26 cellular contexts compared by ENCODE assay signal in the genomic region with DNA sequence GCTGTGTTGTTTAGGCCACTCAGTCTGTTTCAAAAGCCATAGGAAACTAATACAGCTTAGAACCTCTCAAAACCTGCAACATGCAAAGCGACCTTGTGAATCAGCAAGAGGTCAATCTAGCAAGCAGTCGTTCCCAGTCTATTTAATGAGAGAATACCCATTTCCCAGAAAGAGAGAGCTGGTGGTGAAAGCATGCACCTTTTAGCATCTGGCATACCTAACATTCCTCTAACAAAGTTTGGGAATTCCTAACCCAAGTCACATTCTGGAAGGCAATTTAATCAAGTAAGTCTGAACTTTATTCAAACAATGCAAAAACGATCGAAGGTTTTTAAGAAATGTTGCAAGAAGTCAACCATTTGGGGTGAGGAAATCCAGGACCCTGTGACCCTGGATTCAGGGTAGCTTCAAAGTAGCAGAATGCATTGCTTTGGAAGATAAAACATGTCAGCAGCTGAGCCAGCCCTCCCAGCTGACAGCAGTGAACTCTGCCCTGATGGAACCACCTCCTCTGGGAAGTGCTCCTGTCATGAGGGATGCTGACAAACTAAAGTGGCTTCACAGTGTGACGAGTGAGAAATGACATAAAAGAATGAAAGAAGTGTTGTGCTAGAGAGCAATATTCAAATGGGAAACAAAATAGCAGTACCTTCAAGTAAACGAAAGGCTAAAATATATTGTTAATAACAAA.
"Had no signal": no experiment of that assay in that cellular context is flagged by ENCODE, and none has a peak within 500 bp of the region (broad histone marks: within the 10 kb centered on the region; RNA-seq: fewer than 3 reads in every experiment).

No MANE protein-coding gene starts in this region.

- DNase-seq: activated CD4-positive, alpha-beta memory T cell treated with anti-CD3 and anti-CD28 coated beads, Interleukin-2, amount 10 ng/mL, durations not matched to agents 7 days and 5 days; activated CD4-positive, alpha-beta T cell treated with anti-CD3 and anti-CD28 coated beads for 4 hours; activated CD4-positive, CD25-positive, alpha-beta regulatory T cell; activated effector memory CD4-positive, alpha-beta T cell treated with anti-CD3 and anti-CD28 coated beads, Interleukin-2, amount 50 U/mL, for 16 hours; anterior cingulate cortex; body of pancreas; effector CD4-positive, alpha-beta T cell; erythroblast; foreskin fibroblast; lower lobe of right lung; naive thymus-derived CD8-positive, alpha-beta T cell; ovary; psoas muscle; right cardiac atrium; stimulated activated CD4-positive, alpha-beta T cell treated with anti-CD3 and anti-CD28 coated beads, Interleukin-12 subunit alpha, Interleukin-12 subunit beta, amount 100 ng/mL, for 4 hours; stimulated activated CD4-positive, alpha-beta T cell treated with anti-CD3 and anti-CD28 coated beads, Interleukin-4, amount 100 ng/mL, for 4 hours; T1000 had no signal

- H3K27me3 Mint-ChIP-seq: activated CD4-positive, alpha-beta memory T cell treated with anti-CD3 and anti-CD28 coated beads, Interleukin-2, amount 10 ng/mL, durations not matched to agents 7 days and 5 days; activated naive CD4-positive, alpha-beta T cell treated with anti-CD3 and anti-CD28 coated beads, Interleukin-2, amount 50 U/mL, for 24 hours; dendritic cell treated with granulocyte-macrophage colony-stimulating factor and Interleukin-4, amounts not matched to agents 40 ng/mL and 50 ng/mL, for 4 days; naive thymus-derived CD8-positive, alpha-beta T cell; stimulated activated naive CD8-positive, alpha-beta T cell treated with anti-CD3 and anti-CD28 coated beads, Interleukin-15, Interleukin-2, amounts not matched to agents 100 ng/mL and 50 ng/mL, for 24 hours had no signal

- H3K4me3 Mint-ChIP-seq: activated CD4-positive, alpha-beta memory T cell treated with anti-CD3 and anti-CD28 coated beads, Interleukin-2, amount 10 ng/mL, durations not matched to agents 7 days and 5 days; activated naive CD4-positive, alpha-beta T cell treated with anti-CD3 and anti-CD28 coated beads, Interleukin-2, amount 50 U/mL, for 24 hours; dendritic cell treated with granulocyte-macrophage colony-stimulating factor and Interleukin-4, amounts not matched to agents 40 ng/mL and 50 ng/mL, for 4 days; stimulated activated naive CD8-positive, alpha-beta T cell treated with anti-CD3 and anti-CD28 coated beads, Interleukin-15, Interleukin-2, amounts not matched to agents 100 ng/mL and 50 ng/mL, for 24 hours; T-helper 1 cell treated with Interleukin-12 subunit alpha and Interleukin-12 subunit beta and Interleukin-4 antibody, amounts not matched to agents 30 μg/mL and 1 μg/mL, for 36 hours had no signal

- H3K4me1 ChIP-seq: body of pancreas, lower lobe of right lung, psoas muscle, tibial nerve had no signal

- H3K9me3 Mint-ChIP-seq: activated CD4-positive, alpha-beta memory T cell treated with anti-CD3 and anti-CD28 coated beads, Interleukin-2, amount 10 ng/mL, durations not matched to agents 7 days and 5 days; activated naive CD4-positive, alpha-beta T cell treated with anti-CD3 and anti-CD28 coated beads, Interleukin-2, amount 50 U/mL, for 24 hours; dendritic cell treated with granulocyte-macrophage colony-stimulating factor and Interleukin-4, amounts not matched to agents 40 ng/mL and 50 ng/mL, for 4 days; naive thymus-derived CD8-positive, alpha-beta T cell; stimulated activated naive CD8-positive, alpha-beta T cell treated with anti-CD3 and anti-CD28 coated beads, Interleukin-15, Interleukin-2, amounts not matched to agents 100 ng/mL and 50 ng/mL, for 24 hours; T-helper 1 cell treated with Interleukin-12 subunit alpha and Interleukin-12 subunit beta and Interleukin-4 antibody, amounts not matched to agents 30 μg/mL and 1 μg/mL, for 36 hours had no signal

- FAIRE-seq: urothelium cell line had no signal

- H3K27ac Mint-ChIP-seq: activated CD4-positive, alpha-beta memory T cell treated with anti-CD3 and anti-CD28 coated beads, Interleukin-2, amount 10 ng/mL, durations not matched to agents 7 days and 5 days; dendritic cell treated with granulocyte-macrophage colony-stimulating factor and Interleukin-4, amounts not matched to agents 40 ng/mL and 50 ng/mL, for 4 days; stimulated activated naive CD8-positive, alpha-beta T cell treated with anti-CD3 and anti-CD28 coated beads, Interleukin-15, Interleukin-2, amounts not matched to agents 100 ng/mL and 50 ng/mL, for 24 hours; T-helper 1 cell treated with Interleukin-12 subunit alpha and Interleukin-12 subunit beta and Interleukin-4 antibody, amounts not matched to agents 30 μg/mL and 1 μg/mL, for 36 hours had no signal

- H3K36me3 ChIP-seq: cardiac muscle cell, lower lobe of right lung, neutrophil, ovary, suprapubic skin, tibial nerve had no signal

- H3K4me1 Mint-ChIP-seq: activated CD4-positive, alpha-beta memory T cell treated with anti-CD3 and anti-CD28 coated beads, Interleukin-2, amount 10 ng/mL, durations not matched to agents 7 days and 5 days had no signal

- H3K4me3 ChIP-seq: body of pancreas, cardiac muscle cell, lower lobe of right lung, ovary, psoas muscle, suprapubic skin, tibial nerve had no signal

- ATAC-seq: body of pancreas; lower lobe of right lung; naive thymus-derived CD8-positive, alpha-beta T cell; psoas muscle; right cardiac atrium had no signal

- H3K9me3 ChIP-seq: body of pancreas, lower lobe of right lung, neutrophil, ovary, psoas muscle, suprapubic skin, tibial nerve had no signal
